ENCODE assay signal across 1 cellular context in genomic region chr10:90986136-90986760, GRCh38.
TF ChIP-seq lines count a peak whose summit lies in the region.

No MANE protein-coding gene starts in this region.

TF ChIP-seq in WTC11, 78 proteins besides CTCF, POLR2A, EP300 and RAD21 (continued from another document):
- TF ChIP-seq NFYB (CRISPR knock-in tag; conservative IDR thresholded peaks at IDR 0.05; ENCODE audit: low read depth), result no peak
- TF ChIP-seq FOXJ3 (CRISPR knock-in tag; IDR thresholded peaks at IDR 0.05; ENCODE audit: borderline replicate concordance), result no peak
- no peak for TF ChIP-seq ZNF317 (CRISPR knock-in tag; IDR thresholded peaks at IDR 0.05; ENCODE audit: borderline replicate concordance, low read depth)
- TF ChIP-seq ELF4 (CRISPR knock-in tag; IDR thresholded peaks at IDR 0.05; ENCODE audit: low read depth), result no peak
- TF ChIP-seq ATF6 (CRISPR knock-in tag; IDR thresholded peaks at IDR 0.05), result no peak
- TF ChIP-seq NFATC4 (CRISPR knock-in tag; IDR thresholded peaks at IDR 0.05), result no peak
- TF ChIP-seq MLX (CRISPR knock-in tag; IDR thresholded peaks at IDR 0.05), result no peak
TF ChIP-seq in WTC11: peak in this region for 0.
